In genomic region chr10:88499569-88500470, GRCh38 we compare ENCODE assay signal across 13 cellular contexts.
A peak's percentile ranks its signal among the peaks of the same experiment; 100 is the strongest.
DNase-seq lines count a peak whose midpoint lies in the region; ATAC-seq, FAIRE-seq and TF ChIP-seq lines count a peak whose summit lies in the region.
"Had no signal": no experiment of that assay in that cellular context is flagged by ENCODE, and none has a peak within 500 bp of the region (broad histone marks: within the 10 kb centered on the region; RNA-seq: fewer than 3 reads in every experiment).

No MANE protein-coding gene starts in this region.

- H3K9me3 ChIP-seq in astrocyte (ENCODE audit: insufficient read depth, low read depth, low read length) (no peaks in the 10 kb centered on the region), uterus (no peaks in the 10 kb centered on the region), PC-3 (ENCODE audit: low read length) (no peaks in the 10 kb centered on the region)
- H3K9me3 ChIP-seq: sigmoid colon had no signal

- H3K4me3 Mint-ChIP-seq in astrocyte (ENCODE audit: unreplicated experiment), result no peak overlapping the region
- H3K4me3 Mint-ChIP-seq: nephron progenitor cell had no signal

- H3K27me3 Mint-ChIP-seq in astrocyte (ENCODE audit: low read depth, unreplicated experiment), result peaks cover 2% of the 10 kb centered on the region

- H3K27ac ChIP-seq in astrocyte (ENCODE audit: low read depth, low read length), result no peak overlapping the region
- H3K27ac ChIP-seq in uterus, result peak overlapping the region; percentile 60 to 72
- no peak overlapping the region for H3K27ac ChIP-seq in PC-3 (ENCODE audit: low read length)
- H3K27ac ChIP-seq: coronary artery, sigmoid colon had no signal

- FAIRE-seq in astrocyte (lab: Jason Lieb, UNC), result peak; percentile 62

- H4K20me1 ChIP-seq in astrocyte (ENCODE audit: insufficient read depth, low read length), result no peaks in the 10 kb centered on the region
- no peaks in the 10 kb centered on the region for H4K20me1 ChIP-seq in PC-3 (ENCODE audit: low read length)

- in situ Hi-C loops in GM13977 (cut with MboI; ENCODE audit: low pct_unique_long_range_greater_than_20kb, low sequenced_read_pairs, unreplicated experiment), result no loop called here

- H2AFZ ChIP-seq in astrocyte (ENCODE audit: low read depth, low read length) (no peak overlapping the region), PC-3 (ENCODE audit: low read length) (no peak overlapping the region)

- CTCF ChIA-PET in PC-3 (lab: Charles Lee), result no interaction called here

- DNase-seq in HS-5 (ENCODE audit: low read depth) (peak; percentile 13), astrocyte (ENCODE audit: low read depth) (peak; percentile 84), glomerular endothelial cell (ENCODE audit: extremely low read depth, low read depth, low spot score) (peak; percentile 4), uterus (peak; percentile 18 to 36), PC-3 (no peak), GM13977 (ENCODE audit: low spot score) (no peak)
- DNase-seq in activated T-cell treated with anti-CD3 and anti-CD28 coated beads, Interleukin-2, amount 50 U/mL, for 48 hours, result no peak
- DNase-seq: H7; nephron progenitor cell; NK-92 treated with Interleukin-12 subunit alpha and Interleukin-12 subunit beta, amount 100 ng/mL, for 24 hours; sigmoid colon had no signal

- TF ChIP-seq CTCF in astrocyte (IDR thresholded peaks at IDR 0.05; ENCODE audit: insufficient read depth, low read depth, low read length) (no peak), uterus (IDR thresholded peaks at IDR 0.05) (no peak), PC-3 (conservative IDR thresholded peaks at IDR 0.05; ENCODE audit: low read depth, low read length) (no peak), GM13977 (IDR thresholded peaks at IDR 0.05; ENCODE audit: extremely low read depth, insufficient read depth, missing control alignments) (no peak)

- ATAC-seq in PC-3, result no peak
- ATAC-seq: activated naive CD4-positive, alpha-beta T cell treated with anti-CD3 and anti-CD28 coated beads, Interleukin-2, amount 50 U/mL, for 72 hours had no signal

- H3K27me3 ChIP-seq in astrocyte (ENCODE audit: insufficient read depth, low read length), result no peaks in the 10 kb centered on the region
- H3K27me3 ChIP-seq in uterus, result no peaks in the 10 kb centered on the region
- no peaks in the 10 kb centered on the region for H3K27me3 ChIP-seq in PC-3 (ENCODE audit: low read length)
- H3K27me3 ChIP-seq: sigmoid colon had no signal

- H3K4me3 ChIP-seq in astrocyte (ENCODE audit: insufficient read depth, low read depth, low read length), result no peak overlapping the region
- no peak overlapping the region for H3K4me3 ChIP-seq in uterus
- no peak overlapping the region for H3K4me3 ChIP-seq in PC-3 (ENCODE audit: low read length)
- H3K4me3 ChIP-seq: coronary artery, sigmoid colon had no signal

- no peaks in the 10 kb centered on the region for H3K9me2 ChIP-seq in PC-3 (replicated peaks; ENCODE audit: low read length)

- H3K36me3 Mint-ChIP-seq in astrocyte (ENCODE audit: low read depth, unreplicated experiment), result no peaks in the 10 kb centered on the region
- H3K36me3 Mint-ChIP-seq: activated naive CD4-positive, alpha-beta T cell treated with anti-CD3 and anti-CD28 coated beads, Interleukin-2, amount 50 U/mL, for 72 hours had no signal

- no peak overlapping the region for H3K9ac ChIP-seq in astrocyte (ENCODE audit: low read length)
- no peak overlapping the region for H3K9ac ChIP-seq in PC-3 (ENCODE audit: low read length)

- no peak overlapping the region for H3K27ac Mint-ChIP-seq in astrocyte (ENCODE audit: unreplicated experiment)
- H3K27ac Mint-ChIP-seq: activated naive CD4-positive, alpha-beta T cell treated with anti-CD3 and anti-CD28 coated beads, Interleukin-2, amount 50 U/mL, for 72 hours; nephron progenitor cell had no signal

- H3K4me2 ChIP-seq in astrocyte (ENCODE audit: low read length), result peak overlapping the region; percentile 36
- H3K4me2 ChIP-seq in PC-3 (ENCODE audit: low read length), result no peak overlapping the region

- no peaks in the 10 kb centered on the region for H3K9me3 Mint-ChIP-seq in astrocyte (ENCODE audit: unreplicated experiment)
- H3K9me3 Mint-ChIP-seq: activated naive CD4-positive, alpha-beta T cell treated with anti-CD3 and anti-CD28 coated beads, Interleukin-2, amount 50 U/mL, for 72 hours had no signal

- TF ChIP-seq POLR2A in uterus (IDR thresholded peaks at IDR 0.05), result no peak

- H3K4me1 ChIP-seq in astrocyte (ENCODE audit: insufficient read depth, low read length), result peaks cover 6% of the 10 kb centered on the region
- H3K4me1 ChIP-seq in uterus, result peaks cover 0 to 5% of the 10 kb centered on the region in 2 donors
- no peaks in the 10 kb centered on the region for H3K4me1 ChIP-seq in PC-3 (ENCODE audit: insufficient read depth, low read length)

- no peaks in the 10 kb centered on the region for H3F3A ChIP-seq in PC-3 (ENCODE audit: low read length, unreplicated experiment)

- H3K4me1 Mint-ChIP-seq in astrocyte (ENCODE audit: low read depth, unreplicated experiment), result peaks cover 10% of the 10 kb centered on the region
- H3K4me1 Mint-ChIP-seq: nephron progenitor cell had no signal

- H3K36me3 ChIP-seq in astrocyte (ENCODE audit: insufficient read depth, low read length) (no peaks in the 10 kb centered on the region), uterus (no peaks in the 10 kb centered on the region), PC-3 (ENCODE audit: low read depth, low read length) (no peaks in the 10 kb centered on the region)
- H3K36me3 ChIP-seq: sigmoid colon had no signal

- POLR2A ChIA-PET in PC-3 (lab: Charles Lee; ENCODE audit: unreplicated experiment), result no interaction called here

- H3K79me2 ChIP-seq in astrocyte (ENCODE audit: insufficient read depth, low read length) (no peaks in the 10 kb centered on the region), PC-3 (ENCODE audit: low read length) (no peaks in the 10 kb centered on the region)

- intact Hi-C loops in uterus (cut with DNase I; ENCODE audit: low total_unique reads) (no loop called here), PC-3 (cut with micrococcal nuclease) (no loop called here)

- no TSS peak for BruUV-seq in PC-3 (replicated peaks; lab: Mats Ljungman, UMichigan)

Comparison
In these comparisons a context has a peak if more than half of its experiments do, and no peak if none do; other contexts are left out.
1. DNase-seq: peak in HS-5 (single experiment), astrocyte (single experiment), glomerular endothelial cell (single experiment) and uterus (2 of 2); none in PC-3 (single experiment), GM13977 (single experiment) and activated T-cell treated with anti-CD3 and anti-CD28 coated beads, Interleukin-2, amount 50 U/mL, for 48 hours (0 of 2).
2. H3K27ac ChIP-seq: peak in uterus (2 of 2); none in astrocyte (single experiment) and PC-3 (single experiment).